Comparison of ENCODE assay signal across 9 cellular contexts in genomic region chr20:4951299-4951698, GRCh38. TPM values are rescaled to one million over a fixed set of nuclear protein-coding genes. Genes with fewer than 3 reads are reported as not detected.
DNase-seq lines count a peak whose midpoint lies in the region; ATAC-seq, FAIRE-seq and TF ChIP-seq lines count a peak whose summit lies in the region.
"Had no signal": no experiment of that assay in that cellular context is flagged by ENCODE, and none has a peak within 500 bp of the region (broad histone marks: within the 10 kb centered on the region; RNA-seq: fewer than 3 reads in every experiment).

No MANE protein-coding gene starts in this region.

- H3K4me3 ChIP-seq in bronchial epithelial cell (ENCODE audit: low read depth, low read length): no peak overlapping the region
- no peak overlapping the region for H3K4me3 ChIP-seq in stomach smooth muscle (ENCODE audit: low read length in 2 of 2)

- ATAC-seq in HG02981 (IDR thresholded peaks at IDR 0.05; ENCODE audit: unreplicated experiment) (no peak), HG03460 (IDR thresholded peaks at IDR 0.05; ENCODE audit: unreplicated experiment) (no peak)

- peaks cover 15% of the 10 kb centered on the region for H3K4me1 ChIP-seq in stomach smooth muscle (ENCODE audit: control insufficient read depth, insufficient read depth, low read length)

- H3K27me3 ChIP-seq in bronchial epithelial cell (ENCODE audit: control insufficient read depth, insufficient read depth, low read length): no peaks in the 10 kb centered on the region
- H3K27me3 ChIP-seq in stomach smooth muscle (ENCODE audit: control insufficient read depth in 1 of 2, insufficient read depth in 2 of 2, low read length in 2 of 2): no peaks in the 10 kb centered on the region

- H3K27ac ChIP-seq in stomach smooth muscle (ENCODE audit: low read length): peak overlapping the region; percentile 3

- DNase-seq in HS-5 (ENCODE audit: low read depth): peak; percentile 49
- peak; percentile 82 for DNase-seq in bronchial epithelial cell (ENCODE audit: low read depth)
- peak; percentile 72 for DNase-seq in islet precursor cell
- DNase-seq in NCI-H1436 (lab: John Stamatoyannopoulos, UW): no peak
- DNase-seq in NCI-H524 (lab: John Stamatoyannopoulos, UW): no peak
- DNase-seq: T-helper 1 cell had no signal

- no peak for TF ChIP-seq CTCF in bronchial epithelial cell (IDR thresholded peaks at IDR 0.05; ENCODE audit: insufficient read depth, low read length, severe bottlenecking)

- H3K9me3 ChIP-seq in stomach smooth muscle (ENCODE audit: control insufficient read depth in 2 of 2, low read length in 2 of 2): no peaks in the 10 kb centered on the region

- no peak overlapping the region for H3K9ac ChIP-seq in stomach smooth muscle (ENCODE audit: low read length in 2 of 2)

- no peak for FAIRE-seq in bronchial epithelial cell (lab: Jason Lieb, UNC)

- no peaks in the 10 kb centered on the region for H3K36me3 ChIP-seq in bronchial epithelial cell (ENCODE audit: control insufficient read depth, insufficient read depth, low read length)
- H3K36me3 ChIP-seq in stomach smooth muscle (ENCODE audit: control insufficient read depth in 2 of 2, insufficient read depth in 2 of 2, low read length in 2 of 2): no peaks in the 10 kb centered on the region

RNA-seq across cellular contexts. Expression of gene SLC23A2, which starts 50.0 kb away (rescaled TPM):
- total RNA-seq in bronchial epithelial cell: 6.8 and 7.6 TPM in 2 replicates

Comparison
In these comparisons a context has a peak if more than half of its experiments do, and no peak if none do; other contexts are left out.
1. DNase-seq: peak in HS-5 (single experiment), bronchial epithelial cell (single experiment) and islet precursor cell (single experiment); none in NCI-H1436 (single experiment) and NCI-H524 (0 of 2).